In the genomic region with DNA sequence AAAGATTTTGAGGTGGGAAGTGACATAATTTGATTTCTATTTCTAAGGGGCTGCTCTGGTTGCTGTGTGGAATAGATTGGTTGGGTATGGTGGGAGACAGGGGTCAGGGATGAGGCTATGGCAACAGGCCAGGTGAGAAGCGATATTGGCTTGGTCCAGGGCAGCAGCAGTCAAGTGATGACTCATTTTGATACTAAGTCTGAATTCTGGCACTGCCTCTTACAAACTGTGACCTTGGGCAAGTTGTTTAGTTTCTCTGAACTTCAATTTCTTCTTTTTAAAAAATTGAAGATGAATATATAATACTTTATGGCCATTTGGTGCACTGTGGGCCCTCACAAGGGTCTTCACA, we compare ENCODE assay signal across 16 cellular contexts. TPM values are rescaled to one million over a fixed set of nuclear protein-coding genes. Genes with fewer than 3 reads are reported as not detected.
"Had no signal": no experiment of that assay in that cellular context is flagged by ENCODE, and none has a peak within 500 bp of the region (broad histone marks: within the 10 kb centered on the region; RNA-seq: fewer than 3 reads in every experiment).

No MANE protein-coding gene starts in this region.

- H3K4me1 ChIP-seq: breast epithelium, left lung, psoas muscle had no signal

- H3K36me3 ChIP-seq: breast epithelium, left lung had no signal

- H3K4me3 ChIP-seq: breast epithelium, dorsolateral prefrontal cortex, left lung, psoas muscle had no signal

- H3K9me3 ChIP-seq: breast epithelium, left lung, psoas muscle had no signal

- H3K27me3 ChIP-seq: breast epithelium, dorsolateral prefrontal cortex, left lung had no signal

- ATAC-seq: activated naive CD4-positive, alpha-beta T cell treated with anti-CD3 and anti-CD28 coated beads, Interleukin-2, amount 50 U/mL, for 72 hours; activated T-cell treated with anti-CD3 and anti-CD28 coated beads, Interleukin-2, amount 50 U/mL, for 4 hours; left lung; stimulated activated naive CD8-positive, alpha-beta T cell treated with anti-CD3 and anti-CD28 coated beads, Interleukin-15, amount 100 ng/mL, for 72 hours; T-helper 17 cell had no signal

- H3K27ac ChIP-seq: dorsolateral prefrontal cortex, left lung, psoas muscle had no signal

- DNase-seq: activated CD4-positive, alpha-beta T cell treated with anti-CD3 and anti-CD28 coated beads, Interleukin-2, amount 50 U/mL, for 4 hours; activated effector memory CD4-positive, alpha-beta T cell treated with anti-CD3 and anti-CD28 coated beads, Interleukin-2, amount 50 U/mL, for 16 hours; activated T-cell treated with anti-CD3 and anti-CD28 coated beads, Interleukin-2, amount 50 U/mL, for 4 hours; islet precursor cell; left lung; mesenchymal stem cell; occipital lobe; stimulated activated CD4-positive, alpha-beta T cell treated with anti-CD3 and anti-CD28 coated beads, Interleukin-15, amount 100 ng/mL, for 24 hours; stimulated activated CD4-positive, alpha-beta T cell treated with anti-CD3 and anti-CD28 coated beads, Interleukin-4, amount 100 ng/mL, for 24 hours; stimulated activated naive CD8-positive, alpha-beta T cell treated with anti-CD3 and anti-CD28 coated beads, Interleukin-15, amount 100 ng/mL, for 72 hours; T-helper 17 cell had no signal

RNA-seq across cellular contexts. Expression of a gene that starts 40.4 kb away (rescaled TPM):
- total RNA-seq: activated naive CD4-positive, alpha-beta T cell treated with anti-CD3 and anti-CD28 coated beads, Interleukin-2, amount 50 U/mL, for 72 hours; natural killer cell treated with Interleukin-12 subunit alpha and Interleukin-12 subunit beta and Interleukin-15 and Interleukin-18, amount 100 ng/mL, for 72 hours; T-helper 17 cell had no signal
